Comparison of ENCODE assay signal across 8 cellular contexts in the genomic region with DNA sequence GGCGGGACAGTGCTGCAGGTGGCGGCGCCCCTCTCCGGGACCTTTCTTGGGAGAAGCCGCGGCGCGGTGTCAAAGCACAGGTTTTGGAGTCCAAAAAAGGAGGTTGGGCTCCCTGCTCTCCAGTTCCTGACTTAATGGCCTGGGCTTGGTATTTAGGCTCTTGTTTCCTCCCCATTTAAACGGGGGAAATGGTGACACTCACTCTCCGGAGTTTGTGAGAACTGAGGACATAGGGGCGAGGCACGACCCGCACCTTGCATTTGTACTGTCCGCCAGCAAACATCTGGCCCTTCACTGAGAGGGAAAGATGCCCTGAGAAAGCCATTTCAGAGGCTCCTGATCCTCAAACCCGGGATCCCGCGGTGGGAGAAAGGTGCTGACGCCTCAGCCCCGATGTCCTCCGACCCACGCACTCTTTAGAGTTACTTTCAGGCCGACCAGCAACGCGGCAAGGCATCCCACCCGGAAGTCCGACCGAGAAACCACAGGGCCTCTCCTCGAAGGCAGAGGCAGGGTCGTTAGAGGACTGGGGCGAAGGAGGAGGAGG. TPM values are rescaled to one million over a fixed set of nuclear protein-coding genes. Genes with fewer than 3 reads are reported as not detected.
A peak's percentile ranks its signal among the peaks of the same experiment; 100 is the strongest.
DNase-seq lines count a peak whose midpoint lies in the region; ATAC-seq and TF ChIP-seq lines count a peak whose summit lies in the region.

No MANE protein-coding gene starts in this region.

- peak overlapping the region; percentile 41 for H3K4me3 ChIP-seq in Caco-2 (ENCODE audit: low read depth, low read length)
- peak overlapping the region; percentile 26 for H3K4me3 ChIP-seq in astrocyte of the cerebellum (ENCODE audit: low read depth, low read length)
- H3K4me3 ChIP-seq in kidney epithelial cell (ENCODE audit: low read depth, low read length): peak overlapping the region; percentile 25

- intact Hi-C loops in Caco-2 (cut with micrococcal nuclease; ENCODE audit: unreplicated experiment): loop anchor here (1.0 to 2.0 kb wide), 4 partner anchors 8 to 39 kb away; no protein-coding TSS in a partner anchor

- BruUV-seq in Caco-2 (replicated peaks; lab: Mats Ljungman, UMichigan): TSS peak; percentile 92

- no peaks in the 10 kb centered on the region for H3K27me3 ChIP-seq in Caco-2 (replicated peaks; ENCODE audit: control insufficient read depth, insufficient read depth, low read length)
- no peaks in the 10 kb centered on the region for H3K27me3 ChIP-seq in kidney epithelial cell (ENCODE audit: control insufficient read depth, insufficient read depth, low read length)

- H3K4me1 ChIP-seq in Caco-2: peaks cover 5% of the 10 kb centered on the region; the same call in 1 of the 2 replicates

- TF ChIP-seq CTCF in Caco-2 (IDR thresholded peaks at IDR 0.05; ENCODE audit: insufficient read depth in 1 of 2, low read depth in 1 of 2, low read length in 1 of 2, severe bottlenecking in 1 of 2, unreplicated experiment in 1 of 2): no peak
- TF ChIP-seq CTCF in astrocyte of the cerebellum (IDR thresholded peaks at IDR 0.05; ENCODE audit: low read depth, low read length, missing control alignments): no peak
- TF ChIP-seq CTCF in kidney epithelial cell (IDR thresholded peaks at IDR 0.05; ENCODE audit: insufficient read depth, low read length, poor library complexity, severe bottlenecking): no peak

- no peak overlapping the region for H3K27ac Mint-ChIP-seq in Caco-2 (ENCODE audit: unreplicated experiment)
- no peak overlapping the region for H3K27ac Mint-ChIP-seq in stimulated activated naive B cell treated with anti-CD40 and anti-IgM and Interleukin-4, amounts not matched to agents 10 μg/mL and 1 μg/mL and 100 μg/mL, for 72 hours

- no peak overlapping the region for H3K4me3 Mint-ChIP-seq in Caco-2 (ENCODE audit: unreplicated experiment)
- H3K4me3 Mint-ChIP-seq in stimulated activated naive B cell treated with anti-CD40 and anti-IgM and Interleukin-4, amounts not matched to agents 10 μg/mL and 1 μg/mL and 100 μg/mL, for 72 hours: no peak overlapping the region

- H3K4me1 Mint-ChIP-seq in Caco-2 (ENCODE audit: low read depth, unreplicated experiment): peaks cover 25% of the 10 kb centered on the region
- peaks cover 9 to 16% of the 10 kb centered on the region in 2 donors for H3K4me1 Mint-ChIP-seq in stimulated activated naive B cell treated with anti-CD40 and anti-IgM and Interleukin-4, amounts not matched to agents 10 μg/mL and 1 μg/mL and 100 μg/mL, for 72 hours

- H3K27me3 Mint-ChIP-seq in Caco-2 (ENCODE audit: insufficient read depth, unreplicated experiment): peaks cover 2% of the 10 kb centered on the region
- H3K27me3 Mint-ChIP-seq in stimulated activated naive B cell treated with anti-CD40 and anti-IgM and Interleukin-4, amounts not matched to agents 10 μg/mL and 1 μg/mL and 100 μg/mL, for 72 hours: no peaks in the 10 kb centered on the region

- peaks cover 31% of the 10 kb centered on the region for H3K36me3 Mint-ChIP-seq in Caco-2 (ENCODE audit: insufficient read depth, unreplicated experiment)
- H3K36me3 Mint-ChIP-seq in stimulated activated naive B cell treated with anti-CD40 and anti-IgM and Interleukin-4, amounts not matched to agents 10 μg/mL and 1 μg/mL and 100 μg/mL, for 72 hours: peaks cover 9 to 16% of the 10 kb centered on the region in 2 donors

- ATAC-seq in stimulated activated naive B cell treated with anti-CD40 and anti-IgM and Interleukin-4, amounts not matched to agents 10 μg/mL and 1 μg/mL and 100 μg/mL, for 72 hours (replicated peaks): no peak
- ATAC-seq in HG03342 (IDR thresholded peaks at IDR 0.05; ENCODE audit: unreplicated experiment): no peak

- in situ Hi-C loops in astrocyte of the cerebellum (cut with HindIII; ENCODE audit: low sequenced_read_pairs): no loop called here

- H3K9me3 ChIP-seq in Caco-2: no peaks in the 10 kb centered on the region

- H3K36me3 ChIP-seq in Caco-2 (ENCODE audit: control insufficient read depth, insufficient read depth, low read length) (no peaks in the 10 kb centered on the region; the same call in 1 of the 2 replicates), kidney epithelial cell (ENCODE audit: control insufficient read depth, insufficient read depth, low read length) (no peaks in the 10 kb centered on the region)

- no peaks in the 10 kb centered on the region for H3K9me3 Mint-ChIP-seq in Caco-2 (ENCODE audit: unreplicated experiment)
- H3K9me3 Mint-ChIP-seq in stimulated activated naive B cell treated with anti-CD40 and anti-IgM and Interleukin-4, amounts not matched to agents 10 μg/mL and 1 μg/mL and 100 μg/mL, for 72 hours: no peaks in the 10 kb centered on the region

- DNase-seq in Caco-2 (peak; percentile 68 to 78), NCI-H69 (lab: John Stamatoyannopoulos, UW) (peak; percentile 64), astrocyte of the cerebellum (ENCODE audit: low read depth) (no peak), kidney epithelial cell (ENCODE audit: low read depth) (no peak), COLO668 (lab: John Stamatoyannopoulos, UW; ENCODE audit: unreplicated experiment) (no peak), NCI-H1694 (lab: John Stamatoyannopoulos, UW) (no peak)
- DNase-seq in stimulated activated naive B cell treated with anti-CD40 and anti-IgM and Interleukin-4, amounts not matched to agents 10 μg/mL and 1 μg/mL and 100 μg/mL, for 72 hours: peak; percentile 52

- POLR2A ChIA-PET in Caco-2 (lab: Charles Lee): interaction anchor here (0.6 to 3.0 kb wide), 12 partner anchors 10 to 89 kb away, joined by 3 to 68 read pairs (median 6); a partner anchor contains a TSS

- CTCF ChIA-PET in Caco-2 (lab: Charles Lee): interaction anchor here (1.1 kb wide), 1 partner anchor 231 kb away, joined by 3 read pairs; no protein-coding TSS in a partner anchor

RNA-seq across cellular contexts. Expression of a gene that starts 2.9 kb away (rescaled TPM):
- 112 and 115 TPM in 2 replicates for total RNA-seq in Caco-2 (2022)
- total RNA-seq in kidney epithelial cell: 90.2 and 92.8 TPM in 2 replicates

RNA-seq across cellular contexts. Expression of a gene that starts 9.6 kb away (rescaled TPM):
- total RNA-seq in Caco-2 (2022) (0.95 TPM in 1 of 2 replicates, not detected in the other), kidney epithelial cell (not detected in 2 replicates)

RNA-seq across cellular contexts. Expression of a gene that starts 10.4 kb away (rescaled TPM):
- total RNA-seq in Caco-2 (2022) (39.9 and 44.2 TPM in 2 replicates), kidney epithelial cell (30.2 and 34.3 TPM in 2 replicates)

RNA-seq across cellular contexts. Expression of a gene that starts 37.0 kb away (rescaled TPM):
- 77.5 and 77.6 TPM in 2 replicates for total RNA-seq in Caco-2 (2022)
- total RNA-seq in kidney epithelial cell: 40.9 and 41.4 TPM in 2 replicates

RNA-seq across cellular contexts. Expression of a gene that starts 38.5 kb away (rescaled TPM):
- 763 and 879 TPM in 2 replicates for total RNA-seq in Caco-2 (2022)
- total RNA-seq in kidney epithelial cell: 441 and 475 TPM in 2 replicates

Comparison
In these comparisons a context has a peak if more than half of its experiments do, and no peak if none do; other contexts are left out.
1. DNase-seq: peak in Caco-2 (2 of 2), NCI-H69 (single experiment) and stimulated activated naive B cell treated with anti-CD40 and anti-IgM and Interleukin-4, amounts not matched to agents 10 μg/mL and 1 μg/mL and 100 μg/mL, for 72 hours (single experiment); none in astrocyte of the cerebellum (single experiment), kidney epithelial cell (single experiment), COLO668 (single experiment) and NCI-H1694 (single experiment).
2. Peak in every context shown above with its lines, with median percentiles within 50 percentile points of each other: H3K4me3 ChIP-seq.